In genomic region chr7:66725843-66726242, GRCh38 we compare ENCODE assay signal across 34 cellular contexts.
"Had no signal": no experiment of that assay in that cellular context is flagged by ENCODE, and none has a peak within 500 bp of the region (broad histone marks: within the 10 kb centered on the region; RNA-seq: fewer than 3 reads in every experiment).

No MANE protein-coding gene starts in this region.

- H3K27me3 ChIP-seq: MG63 had no signal

- H3K4me3 ChIP-seq: MG63 had no signal

- DNase-seq: Karpas-422, MG63, MM.1S, MV-4-11, NCI-H1048, NCI-H1092, NCI-H1092 treated with DMSO at 0.1 percent for 48 hours, NCI-H1105, NCI-H1105 treated with DMSO at 0.1 percent for 48 hours, NCI-H1417, NCI-H1417 treated with DMSO at 0.1 percent for 48 hours, NCI-H1436, NCI-H1436 treated with DMSO at 0.1 percent for 48 hours, NCI-H146, NCI-H1694, NCI-H1694 treated with DMSO at 0.1 percent for 48 hours, NCI-H187, NCI-H187 treated with DMSO at 0.1 percent for 48 hours, NCI-H1930, NCI-H2029, NCI-H2029 treated with DMSO at 0.1 percent for 48 hours, NCI-H2081, NCI-H2081 treated with DMSO at 0.1 percent for 48 hours, NCI-H2107, NCI-H2171, NCI-H2171 treated with DMSO at 0.1 percent for 48 hours, NCI-H2227 treated with DMSO at 0.1 percent for 48 hours, NCI-H226, NCI-H345, NCI-H446, NCI-H446 treated with DMSO at 0.1 percent for 48 hours, NCI-H510A, NCI-H510A treated with DMSO at 0.1 percent for 48 hours, NCI-H524 had no signal
